6 cellular contexts compared by ENCODE assay signal in the genomic region with DNA sequence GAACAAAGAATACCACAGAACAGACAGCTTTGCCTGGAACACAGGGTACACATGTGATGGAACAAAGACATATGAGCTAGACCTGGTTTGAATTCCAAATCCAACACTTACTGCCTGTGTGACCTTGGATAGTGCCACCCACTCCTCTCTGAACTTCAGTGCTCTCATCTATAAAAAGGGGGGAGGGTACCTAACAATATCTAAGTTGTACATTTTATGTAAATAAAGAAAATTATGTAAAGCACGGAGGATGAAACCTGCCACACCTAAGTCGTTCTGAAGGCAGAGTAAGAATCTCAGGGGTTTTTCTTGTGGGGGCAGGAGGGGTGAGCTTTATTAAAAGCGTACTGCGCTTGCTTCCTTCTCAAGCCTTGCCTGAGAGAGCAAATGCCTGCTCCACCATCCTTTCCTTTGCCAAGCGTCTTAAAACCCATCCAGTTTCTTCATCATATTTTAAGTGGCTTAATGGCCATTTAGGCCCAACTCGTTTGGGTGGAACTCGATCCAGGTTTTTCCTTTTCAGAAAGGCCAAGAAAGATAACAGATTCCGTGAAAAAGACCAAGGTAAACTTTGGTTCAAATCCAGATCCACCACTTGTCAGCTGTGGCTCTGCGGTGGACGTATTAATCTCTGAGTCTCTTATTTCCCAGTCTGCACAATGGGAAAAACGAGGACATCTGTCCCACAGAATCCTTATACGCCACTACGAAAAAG. TPM values are rescaled to one million over a fixed set of nuclear protein-coding genes. Genes with fewer than 3 reads are reported as not detected.
DNase-seq lines count a peak whose midpoint lies in the region; ATAC-seq, FAIRE-seq and TF ChIP-seq lines count a peak whose summit lies in the region.

No MANE protein-coding gene starts in this region.

- H3K27me3 Mint-ChIP-seq in glutamatergic neuron (ENCODE audit: unreplicated experiment), result peaks cover 7% of the 10 kb centered on the region

- POLR2A ChIA-PET in A549 (lab: Yijun Ruan, JAX), result interaction anchor here (1.2 to 1.4 kb wide), 2 partner anchors 20 to 57 kb away, joined by 6 read pairs; no protein-coding TSS in a partner anchor

- H3K4me1 ChIP-seq in A549 (peaks cover 14% of the 10 kb centered on the region), tibial artery (peaks cover 0 to 46% (median 31%) of the 10 kb centered on the region in 4 donors)

- H3K4me3 Mint-ChIP-seq in glutamatergic neuron (ENCODE audit: unreplicated experiment), result peak overlapping the region; percentile 100

- no peak for TF ChIP-seq RAD21 in A549 (conservative IDR thresholded peaks at IDR 0.05 in 1 of 2, IDR thresholded peaks at IDR 0.05 in 1 of 2)

- no peak for TF ChIP-seq EP300 in A549 (IDR thresholded peaks at IDR 0.05)

- peaks cover 19 to 37% (median 22%) of the 10 kb centered on the region in 3 donors for H3K36me3 ChIP-seq in tibial artery

- peaks cover 23% of the 10 kb centered on the region for H3K36me3 Mint-ChIP-seq in glutamatergic neuron (ENCODE audit: unreplicated experiment)

- 24% methylated on average over 13 of the region's 13 CpGs for WGBS in A549 (ENCODE audit: missing lambda C conversion rate)

- intact Hi-C loops in tibial artery (cut with DNase I; ENCODE audit: low total_unique reads), result no loop called here

- no peak for ATAC-seq in A549
- ATAC-seq in GM18861 (IDR thresholded peaks at IDR 0.05; ENCODE audit: unreplicated experiment), result no peak
- no peak for ATAC-seq in HG03439 (IDR thresholded peaks at IDR 0.05; ENCODE audit: unreplicated experiment)

- CTCF ChIA-PET in A549 (lab: Yijun Ruan, JAX), result interaction anchor here (0.5 to 2.2 kb wide), 3 partner anchors 41 to 153 kb away, joined by 3 to 8 read pairs (median 3); no protein-coding TSS in a partner anchor

- DNase-seq in A549 (ENCODE audit: low read depth in 1 of 2, low spot score in 1 of 2) (no peak), OCI-M1 (lab: John Stamatoyannopoulos, UW) (peak; percentile 32), glutamatergic neuron (no peak), tibial artery (no peak)

- peak overlapping the region; percentile 86 for H3K4me2 ChIP-seq in A549

- H3K27ac Mint-ChIP-seq in glutamatergic neuron (ENCODE audit: unreplicated experiment), result peak overlapping the region; percentile 98

- TF ChIP-seq POLR2A in A549 (IDR thresholded peaks at IDR 0.05; ENCODE audit: low read length), result no peak

- FAIRE-seq in A549 (lab: Jason Lieb, UNC), result no peak

- peak overlapping the region; percentile 80 to 91 for H3K27ac ChIP-seq in A549
- H3K27ac ChIP-seq in tibial artery, result peak overlapping the region; percentile 93 to 98

- peaks cover 15% of the 10 kb centered on the region for H3K9me3 Mint-ChIP-seq in glutamatergic neuron (ENCODE audit: unreplicated experiment)

- no peaks in the 10 kb centered on the region for H3K27me3 ChIP-seq in tibial artery

- TF ChIP-seq CTCF in A549 (IDR thresholded peaks at IDR 0.05), result no peak
- no peak for TF ChIP-seq CTCF in glutamatergic neuron (IDR thresholded peaks at IDR 0.05; ENCODE audit: partially characterized antibody, unreplicated experiment)
- TF ChIP-seq CTCF in tibial artery (IDR thresholded peaks at IDR 0.05), result no peak

- H3K4me3 ChIP-seq in A549 (peak overlapping the region; percentile 89), tibial artery (peak overlapping the region; percentile 83 to 92)

- peaks cover 24% of the 10 kb centered on the region for H3K4me1 Mint-ChIP-seq in glutamatergic neuron (ENCODE audit: low read depth, unreplicated experiment)

- H3K9me3 ChIP-seq in A549 (peaks cover 21% of the 10 kb centered on the region; the same call in 2 of the 3 replicates), tibial artery (no peaks in the 10 kb centered on the region)

TF ChIP-seq in A549, 52 proteins besides CTCF, POLR2A, EP300 and RAD21:
- no peak for TF ChIP-seq ZFP36 (IDR thresholded peaks at IDR 0.05; ENCODE audit: borderline replicate concordance, partially characterized antibody)
- TF ChIP-seq, protein P1, sequence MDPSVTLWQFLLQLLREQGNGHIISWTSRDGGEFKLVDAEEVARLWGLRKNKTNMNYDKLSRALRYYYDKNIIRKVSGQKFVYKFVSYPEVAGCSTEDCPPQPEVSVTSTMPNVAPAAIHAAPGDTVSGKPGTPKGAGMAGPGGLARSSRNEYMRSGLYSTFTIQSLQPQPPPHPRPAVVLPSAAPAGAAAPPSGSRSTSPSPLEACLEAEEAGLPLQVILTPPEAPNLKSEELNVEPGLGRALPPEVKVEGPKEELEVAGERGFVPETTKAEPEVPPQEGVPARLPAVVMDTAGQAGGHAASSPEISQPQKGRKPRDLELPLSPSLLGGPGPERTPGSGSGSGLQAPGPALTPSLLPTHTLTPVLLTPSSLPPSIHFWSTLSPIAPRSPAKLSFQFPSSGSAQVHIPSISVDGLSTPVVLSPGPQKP (IDR thresholded peaks at IDR 0.05; ENCODE audit: low read depth, low read length), result no peak
- no peak for TF ChIP-seq HEYL (CRISPR knock-in tag; IDR thresholded peaks at IDR 0.05)
- no peak for TF ChIP-seq HDAC2 (IDR thresholded peaks at IDR 0.05)
- no peak for TF ChIP-seq RFX5 (IDR thresholded peaks at IDR 0.05)
- TF ChIP-seq HOXB5 (CRISPR knock-in tag; IDR thresholded peaks at IDR 0.05), result no peak
- TF ChIP-seq ZSCAN20 (CRISPR knock-in tag; IDR thresholded peaks at IDR 0.05), result no peak
- TF ChIP-seq HOXA7 (CRISPR knock-in tag; IDR thresholded peaks at IDR 0.05), result no peak
- TF ChIP-seq NPAS2 (CRISPR knock-in tag; IDR thresholded peaks at IDR 0.05; ENCODE audit: borderline replicate concordance), result no peak
- no peak for TF ChIP-seq CHD2 (IDR thresholded peaks at IDR 0.05; ENCODE audit: low read length, partially characterized antibody)
- no peak for TF ChIP-seq POLR2AphosphoS2 (conservative IDR thresholded peaks at IDR 0.05; ENCODE audit: low read length)
- TF ChIP-seq RNF2 (IDR thresholded peaks at IDR 0.05; ENCODE audit: borderline replicate concordance, low read depth), result no peak
- TF ChIP-seq MAZ (IDR thresholded peaks at IDR 0.05; ENCODE audit: borderline replicate concordance, low read depth, low read length), result no peak
- TF ChIP-seq MAFK (IDR thresholded peaks at IDR 0.05; ENCODE audit: partially characterized antibody), result no peak
- no peak for TF ChIP-seq BHLHE40 (IDR thresholded peaks at IDR 0.05; ENCODE audit: low read depth, low read length)
- no peak for TF ChIP-seq ESRRA (IDR thresholded peaks at IDR 0.05; ENCODE audit: borderline replicate concordance, low read length)
- TF ChIP-seq, protein P2, sequence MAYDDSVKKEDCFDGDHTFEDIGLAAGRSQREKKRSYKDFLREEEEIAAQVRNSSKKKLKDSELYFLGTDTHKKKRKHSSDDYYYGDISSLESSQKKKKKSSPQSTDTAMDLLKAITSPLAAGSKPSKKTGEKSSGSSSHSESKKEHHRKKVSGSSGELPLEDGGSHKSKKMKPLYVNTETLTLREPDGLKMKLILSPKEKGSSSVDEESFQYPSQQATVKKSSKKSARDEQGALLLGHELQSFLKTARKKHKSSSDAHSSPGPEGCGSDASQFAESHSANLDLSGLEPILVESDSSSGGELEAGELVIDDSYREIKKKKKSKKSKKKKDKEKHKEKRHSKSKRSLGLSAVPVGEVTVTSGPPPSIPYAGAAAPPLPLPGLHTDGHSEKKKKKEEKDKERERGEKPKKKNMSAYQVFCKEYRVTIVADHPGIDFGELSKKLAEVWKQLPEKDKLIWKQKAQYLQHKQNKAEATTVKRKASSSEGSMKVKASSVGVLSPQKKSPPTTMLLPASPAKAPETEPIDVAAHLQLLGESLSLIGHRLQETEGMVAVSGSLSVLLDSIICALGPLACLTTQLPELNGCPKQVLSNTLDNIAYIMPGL (CRISPR knock-in tag; IDR thresholded peaks at IDR 0.05; ENCODE audit: borderline replicate concordance), result no peak
- no peak for TF ChIP-seq NFE2L2 (conservative IDR thresholded peaks at IDR 0.05; ENCODE audit: low read length)
- TF ChIP-seq TP53 (CRISPR knock-in tag; IDR thresholded peaks at IDR 0.05), result no peak
- TF ChIP-seq JUNB (IDR thresholded peaks at IDR 0.05), result no peak

RNA-seq across cellular contexts. Expression of a gene that starts 1.0 kb away (rescaled TPM):
- polyA plus RNA-seq in A549 (2011; rRNA removed), result 161 and 169 TPM in 2 replicates
- 98.5 and 100 TPM in 2 replicates for polyA plus RNA-seq in A549 (2012; cell fraction: cytosol; rRNA removed)
- 95.5 and 140 TPM in 2 replicates for polyA plus RNA-seq in A549 (2012; cell fraction: nucleus; rRNA removed)
- 117 to 127 TPM (median 121 TPM) in 3 replicates for polyA plus RNA-seq in A549 (2017; fragmentation: RNase III; extraction: RNeasy Plus Mini Kit Qiagen cat#74134 plus additional on column Dnase treatment)
- 107 and 128 TPM in 2 replicates for polyA minus RNA-seq in A549 (2011; rRNA and poly(A)+ RNA removed)
- total RNA-seq in glutamatergic neuron (ENCODE audit: unreplicated experiment), result 257 TPM

RNA-seq across cellular contexts. Expression of a gene that starts 1.1 kb away (rescaled TPM):
- 13.4 and 15.9 TPM in 2 replicates for polyA plus RNA-seq in A549 (2011; rRNA removed)
- 20.4 and 25.9 TPM in 2 replicates for polyA plus RNA-seq in A549 (2012; cell fraction: cytosol; rRNA removed)
- 17.8 and 21.5 TPM in 2 replicates for polyA plus RNA-seq in A549 (2012; cell fraction: nucleus; rRNA removed)
- 23.2 to 28.0 TPM (median 27.0 TPM) in 3 replicates for polyA plus RNA-seq in A549 (2017; fragmentation: RNase III; extraction: RNeasy Plus Mini Kit Qiagen cat#74134 plus additional on column Dnase treatment)
- polyA minus RNA-seq in A549 (2011; rRNA and poly(A)+ RNA removed), result 7.4 and 8.8 TPM in 2 replicates
- total RNA-seq in glutamatergic neuron (ENCODE audit: unreplicated experiment), result 45.7 TPM

RNA-seq across cellular contexts. Expression of a gene that starts 30.5 kb away (rescaled TPM):
- 1.3 and 2.2 TPM in 2 replicates for polyA plus RNA-seq in A549 (2011; rRNA removed)
- 1.4 and 1.9 TPM in 2 replicates for polyA plus RNA-seq in A549 (2012; cell fraction: cytosol; rRNA removed)
- polyA plus RNA-seq in A549 (2012; cell fraction: nucleus; rRNA removed), result 8.7 and 12.4 TPM in 2 replicates
- 0.76 to 0.90 TPM (median 0.76 TPM) in 3 replicates for polyA plus RNA-seq in A549 (2017; fragmentation: RNase III; extraction: RNeasy Plus Mini Kit Qiagen cat#74134 plus additional on column Dnase treatment)
- 0.87 and 1.7 TPM in 2 replicates for polyA minus RNA-seq in A549 (2011; rRNA and poly(A)+ RNA removed)
- total RNA-seq in glutamatergic neuron (ENCODE audit: unreplicated experiment), result 3.7 TPM

RNA-seq across cellular contexts. Expression of a gene that starts 49.4 kb away (rescaled TPM):
- polyA plus RNA-seq in A549 (2011; rRNA removed) (20.3 and 26.9 TPM in 2 replicates), A549 (2017; fragmentation: RNase III; extraction: RNeasy Plus Mini Kit Qiagen cat#74134 plus additional on column Dnase treatment) (58.0 to 69.2 TPM (median 64.4 TPM) in 3 replicates)
- 64.6 and 67.6 TPM in 2 replicates for polyA plus RNA-seq in A549 (2012; cell fraction: cytosol; rRNA removed)
- polyA plus RNA-seq in A549 (2012; cell fraction: nucleus; rRNA removed), result 35.4 and 56.9 TPM in 2 replicates
- 4.5 and 5.7 TPM in 2 replicates for polyA minus RNA-seq in A549 (2011; rRNA and poly(A)+ RNA removed)
- 52.7 TPM for total RNA-seq in glutamatergic neuron (ENCODE audit: unreplicated experiment)

RNA-seq across cellular contexts. Expression of a gene that starts 53.9 kb away (rescaled TPM):
- polyA plus RNA-seq in A549 (2011; rRNA removed) (1.2 and 1.7 TPM in 2 replicates), A549 (2017; fragmentation: RNase III; extraction: RNeasy Plus Mini Kit Qiagen cat#74134 plus additional on column Dnase treatment) (2.2 to 2.5 TPM (median 2.4 TPM) in 3 replicates)
- 0.74 and 0.96 TPM in 2 replicates for polyA plus RNA-seq in A549 (2012; cell fraction: cytosol; rRNA removed)
- polyA plus RNA-seq in A549 (2012; cell fraction: nucleus; rRNA removed), result 0.76 and 0.77 TPM in 2 replicates
- 2.6 and 3.3 TPM in 2 replicates for polyA minus RNA-seq in A549 (2011; rRNA and poly(A)+ RNA removed)
- total RNA-seq in glutamatergic neuron (ENCODE audit: unreplicated experiment), result 5.5 TPM
